Comparison of ENCODE assay signal across 21 cellular contexts in the genomic region with DNA sequence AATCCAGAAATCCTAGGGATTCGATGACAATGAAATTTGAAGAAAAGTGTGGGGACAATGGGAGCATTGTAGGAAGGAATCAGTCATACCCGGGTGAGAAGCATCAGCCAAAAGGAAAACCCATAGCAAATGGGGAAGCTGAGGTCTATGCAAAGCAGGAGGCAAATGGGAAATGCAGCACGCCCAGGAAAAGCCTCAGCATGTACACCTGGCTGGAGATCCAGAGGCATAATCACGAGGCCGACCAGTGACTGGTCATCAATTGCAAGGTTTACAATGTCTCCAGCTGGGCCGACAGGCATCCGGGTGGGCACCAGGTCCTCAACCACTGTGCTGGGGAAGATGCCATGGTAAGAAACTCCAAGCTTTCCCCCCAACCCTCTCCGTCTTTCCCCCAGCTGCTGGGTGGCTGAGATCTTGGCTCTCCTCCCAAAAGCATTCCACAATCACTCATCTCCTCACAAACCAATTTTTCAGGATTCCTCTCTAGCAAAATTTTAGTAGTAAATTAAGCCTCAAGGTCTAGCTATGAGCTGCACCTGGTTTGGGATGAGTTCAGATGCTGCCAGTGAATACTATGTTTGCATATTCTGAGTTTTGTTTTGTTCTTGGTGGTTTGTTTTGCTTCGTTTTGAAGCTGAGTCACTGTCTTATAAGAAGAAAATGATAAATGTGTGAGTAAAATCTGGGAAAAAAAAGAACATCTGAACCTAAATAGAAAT.
"Had no signal": no experiment of that assay in that cellular context is flagged by ENCODE, and none has a peak within 500 bp of the region (broad histone marks: within the 10 kb centered on the region; RNA-seq: fewer than 3 reads in every experiment).

No MANE protein-coding gene starts in this region.

- H3K9me3 Mint-ChIP-seq: natural killer cell treated with Interleukin-12 subunit alpha and Interleukin-12 subunit beta and Interleukin-15 and Interleukin-18, amount 100 ng/mL, for 72 hours; neural progenitor cell; type B pancreatic cell had no signal

- H3K9me3 ChIP-seq: esophagus squamous epithelium, left ventricle myocardium inferior, lower lobe of right lung, ovary had no signal

- DNase-seq: cortex of kidney; dorsolateral prefrontal cortex; effector CD8-positive, alpha-beta T cell; esophagus squamous epithelium; foreskin fibroblast; immature natural killer cell; kidney; left cardiac atrium; left ventricle myocardium inferior; lower lobe of right lung; mesenchymal stem cell; midbrain; nucleus accumbens; ovary; right cardiac atrium; small intestine; stimulated activated CD4-positive, alpha-beta T cell treated with anti-CD3 and anti-CD28 coated beads, Interleukin-2, amount 100 ng/mL, for 48 hours; stimulated activated naive CD4-positive, alpha-beta T cell treated with Interleukin-2 at 50 U/mL for 16 hours had no signal

- H3K4me3 ChIP-seq: dorsolateral prefrontal cortex, esophagus squamous epithelium, left ventricle myocardium inferior, lower lobe of right lung, neural progenitor cell, ovary had no signal

- H3K4me1 ChIP-seq: esophagus squamous epithelium, left ventricle myocardium inferior, neural progenitor cell had no signal

- H3K9ac ChIP-seq: neural progenitor cell had no signal

- H3K27me3 Mint-ChIP-seq: natural killer cell treated with Interleukin-12 subunit alpha and Interleukin-12 subunit beta and Interleukin-15 and Interleukin-18, amount 100 ng/mL, for 72 hours had no signal

- H3K36me3 Mint-ChIP-seq: natural killer cell treated with Interleukin-12 subunit alpha and Interleukin-12 subunit beta and Interleukin-15 and Interleukin-18, amount 100 ng/mL, for 72 hours; neural progenitor cell; type B pancreatic cell had no signal

- H3K4me2 ChIP-seq: neural progenitor cell had no signal

- ATAC-seq: left cardiac atrium; lower lobe of right lung; natural killer cell treated with Interleukin-12 subunit alpha and Interleukin-12 subunit beta and Interleukin-15 and Interleukin-18, amount 100 ng/mL, for 72 hours; right cardiac atrium had no signal

- H3K36me3 ChIP-seq: esophagus squamous epithelium, left ventricle myocardium inferior, lower lobe of right lung, neural progenitor cell, ovary had no signal

- H3K27me3 ChIP-seq: neural progenitor cell, ovary had no signal

- H3K4me3 Mint-ChIP-seq: immature natural killer cell; natural killer cell treated with Interleukin-12 subunit alpha and Interleukin-12 subunit beta and Interleukin-15 and Interleukin-18, amount 100 ng/mL, for 72 hours; neural progenitor cell; type B pancreatic cell had no signal

- H3K27ac ChIP-seq: dorsolateral prefrontal cortex, esophagus squamous epithelium, left ventricle myocardium inferior, lower lobe of right lung, neural progenitor cell, ovary had no signal

- H3K4me1 Mint-ChIP-seq: immature natural killer cell, neural progenitor cell had no signal

- H2AFZ ChIP-seq: neural progenitor cell had no signal

- H3K27ac Mint-ChIP-seq: immature natural killer cell; natural killer cell treated with Interleukin-12 subunit alpha and Interleukin-12 subunit beta and Interleukin-15 and Interleukin-18, amount 100 ng/mL, for 72 hours; neural progenitor cell; type B pancreatic cell had no signal
